In the genomic region with DNA sequence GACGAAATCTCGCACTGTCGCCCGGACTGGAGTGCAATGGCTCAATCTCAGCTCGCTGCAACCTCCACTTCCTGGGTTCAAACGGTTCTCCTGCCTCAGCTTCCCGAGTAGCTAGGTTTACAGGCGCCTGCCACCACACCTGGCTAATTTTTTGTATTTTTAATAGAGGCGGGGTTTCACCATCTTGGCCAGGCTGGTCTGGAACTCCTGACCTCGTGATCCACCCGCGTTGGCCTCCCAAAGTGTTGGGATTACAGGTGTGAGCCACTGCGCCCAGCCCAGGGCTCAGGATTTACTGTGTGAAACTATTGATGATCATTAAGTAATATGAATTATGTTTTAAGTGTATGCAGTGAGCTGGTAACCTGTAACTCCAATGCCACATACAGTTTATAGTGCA, we compare ENCODE assay signal across 8 cellular contexts. TPM values are rescaled to one million over a fixed set of nuclear protein-coding genes. Genes with fewer than 3 reads are reported as not detected.
DNase-seq lines count a peak whose midpoint lies in the region; ATAC-seq, FAIRE-seq and TF ChIP-seq lines count a peak whose summit lies in the region.
"Not testable (repeated sequence)": the region's sequence is repeated elsewhere in the genome, so short reads cannot be mapped to it uniquely, and the experiment has no call there.

No MANE protein-coding gene starts in this region.

- not testable (repeated sequence) for H3K27ac ChIP-seq in HEK293 (ENCODE audit: extremely low read depth, low read depth, low read length); PC-3 (ENCODE audit: low read length); keratinocyte (ENCODE audit: control insufficient read depth, insufficient read depth, low read length)
- H3K27ac ChIP-seq in epithelial cell of prostate (peak overlapping the region; percentile 94), thymus (ENCODE audit: low read depth) (peak overlapping the region; percentile 58)

- dilution Hi-C loops in keratinocyte (cut with MboI; ENCODE audit: extremely low pct_ligation_motif_present, low sequenced_read_pairs), result not testable (repeated sequence)

- intact Hi-C loops in PC-3 (cut with micrococcal nuclease), result loop anchor here (5.0 kb wide), 1 partner anchor 103 kb away; a partner anchor contains a TSS

- not testable (repeated sequence) for H3K9me3 ChIP-seq in HEK293 (ENCODE audit: control insufficient read depth, insufficient read depth, low read depth, low read length); PC-3 (ENCODE audit: low read length); adipocyte (ENCODE audit: control insufficient read depth, low read length); keratinocyte (ENCODE audit: control insufficient read depth, low read depth, low read length); thymus (ENCODE audit: control insufficient read depth)

- not testable (repeated sequence) for H3K9me2 ChIP-seq in PC-3 (replicated peaks; ENCODE audit: low read length)

- H3K4me1 ChIP-seq in HEK293 (ENCODE audit: control insufficient read depth, insufficient read depth, low read length) (peaks cover 12% of the 10 kb centered on the region), PC-3 (ENCODE audit: insufficient read depth, low read length) (peaks cover 32% of the 10 kb centered on the region), adipocyte (ENCODE audit: control insufficient read depth, insufficient read depth, low read length) (peaks cover 35% of the 10 kb centered on the region), keratinocyte (ENCODE audit: control insufficient read depth, extremely low read depth, insufficient read depth, low read length) (peaks cover 15% of the 10 kb centered on the region), thymus (ENCODE audit: control insufficient read depth, insufficient read depth, low read length) (peaks cover 10% of the 10 kb centered on the region)

- not testable (repeated sequence) for DNase-seq in BJ (ENCODE audit: low read depth); PC-3; adipocyte (ENCODE audit: low read depth); epithelial cell of prostate (ENCODE audit: low read depth, low spot score); keratinocyte (ENCODE audit: low read depth, low spot score)
- DNase-seq in osteocyte (ENCODE audit: extremely low spot score, unreplicated experiment), result peak; percentile 56

- H3K36me3 ChIP-seq in BJ (ENCODE audit: control insufficient read depth, insufficient read depth, low read length); adipocyte (ENCODE audit: control insufficient read depth, insufficient read depth, low read length, severe bottlenecking); thymus (ENCODE audit: control insufficient read depth, insufficient read depth): not testable (repeated sequence)
- peaks cover 29 to 40% of the 10 kb centered on the region in 2 experiments for H3K36me3 ChIP-seq in HEK293 (ENCODE audit: control insufficient read depth in 2 of 2, insufficient read depth in 1 of 2, low read length in 2 of 2)
- peaks cover 28% of the 10 kb centered on the region for H3K36me3 ChIP-seq in PC-3 (ENCODE audit: low read depth, low read length)
- peaks cover 5 to 14% of the 10 kb centered on the region in 2 experiments for H3K36me3 ChIP-seq in keratinocyte (ENCODE audit: control insufficient read depth in 2 of 2, extremely low read depth in 1 of 2, insufficient read depth in 2 of 2, low read length in 2 of 2)

- H3K4me2 ChIP-seq in PC-3 (ENCODE audit: low read length) (peak overlapping the region; percentile 90), keratinocyte (ENCODE audit: control insufficient read depth, extremely low read depth, insufficient read depth, low read depth, low read length) (peak overlapping the region; percentile 70)

- H3K9me3 Mint-ChIP-seq in osteocyte (ENCODE audit: unreplicated experiment), result not testable (repeated sequence)

- H3K4me1 Mint-ChIP-seq in osteocyte (ENCODE audit: unreplicated experiment), result peaks cover 37% of the 10 kb centered on the region

- POLR2A ChIA-PET in BJ (lab: Charles Lee), result not testable (repeated sequence)
- POLR2A ChIA-PET in HEK293 (lab: Yijun Ruan, JAX), result interaction anchor here (0.6 to 2.9 kb wide), 10 partner anchors 16 to 332 kb away, joined by 3 to 38 read pairs (median 5); a partner anchor contains a TSS
- POLR2A ChIA-PET in PC-3 (lab: Charles Lee; ENCODE audit: unreplicated experiment), result interaction anchor here (0.7 kb wide), 1 partner anchor 159 kb away, joined by 16 read pairs; no protein-coding TSS in a partner anchor

- not testable (repeated sequence) for H2AFZ ChIP-seq in PC-3 (ENCODE audit: low read length); keratinocyte (ENCODE audit: control insufficient read depth, low read length)

- peaks cover 47% of the 10 kb centered on the region for H4K20me1 ChIP-seq in PC-3 (ENCODE audit: low read length)
- H4K20me1 ChIP-seq in keratinocyte (ENCODE audit: control insufficient read depth, extremely low read depth, insufficient read depth, low read length), result not testable (repeated sequence)

- not testable (repeated sequence) for BruUV-seq in PC-3 (replicated peaks; lab: Mats Ljungman, UMichigan)

- TF ChIP-seq CTCF in BJ (IDR thresholded peaks at IDR 0.05; ENCODE audit: insufficient read depth, low read depth, low read length); HEK293 (tag by site-specific recombination; IDR thresholded peaks at IDR 0.05); PC-3 (conservative IDR thresholded peaks at IDR 0.05; ENCODE audit: low read depth, low read length); keratinocyte (optimal IDR thresholded peaks at IDR 0.05 in 1 of 3, IDR thresholded peaks at IDR 0.05 in 1 of 3, conservative IDR thresholded peaks at IDR 0.05 in 1 of 3; ENCODE audit: extremely low read depth in 1 of 3, insufficient read depth in 2 of 3, low read length in 3 of 3); osteocyte (IDR thresholded peaks at IDR 0.05): not testable (repeated sequence)

- not testable (repeated sequence) for H3K27me3 ChIP-seq in BJ (ENCODE audit: control insufficient read depth, insufficient read depth, low read length); PC-3 (ENCODE audit: low read length); adipocyte (replicated peaks; ENCODE audit: control insufficient read depth, insufficient read depth, low read length); keratinocyte (ENCODE audit: control insufficient read depth, extremely low read depth, insufficient read depth, low read length); thymus (ENCODE audit: control insufficient read depth, insufficient read depth)

- not testable (repeated sequence) for ATAC-seq in PC-3

- FAIRE-seq in keratinocyte (lab: Jason Lieb, UNC), result not testable (repeated sequence)

- not testable (repeated sequence) for H3K27me3 Mint-ChIP-seq in osteocyte (ENCODE audit: unreplicated experiment)

- 61% methylated on average over 13 of the region's 13 CpGs for WGBS in thymus

- H3F3A ChIP-seq in PC-3 (ENCODE audit: low read length, unreplicated experiment), result not testable (repeated sequence)

- not testable (repeated sequence) for H3K9me1 ChIP-seq in keratinocyte (ENCODE audit: control insufficient read depth, extremely low read depth, insufficient read depth, low read length)

- H3K9ac ChIP-seq in PC-3 (ENCODE audit: low read length) (peak overlapping the region; percentile 91), adipocyte (ENCODE audit: low read length) (peak overlapping the region; percentile 96), keratinocyte (ENCODE audit: control insufficient read depth, extremely low read depth, insufficient read depth, low read length) (peak overlapping the region; percentile 90)

- H3K4me3 ChIP-seq in BJ (ENCODE audit: low read depth, low read length) (peak overlapping the region; percentile 87), HEK293 (ENCODE audit: low read depth, low read length) (peak overlapping the region; percentile 76), PC-3 (ENCODE audit: low read length) (peak overlapping the region; percentile 78), adipocyte (ENCODE audit: low read length) (peak overlapping the region; percentile 94), keratinocyte (ENCODE audit: control insufficient read depth in 2 of 3, extremely low read depth in 1 of 3, insufficient read depth in 2 of 3, low read depth in 1 of 3, low read length in 3 of 3) (peak overlapping the region; percentile 68 to 82 (median 77)), thymus (ENCODE audit: low read length) (peak overlapping the region; percentile 81)

- H3K36me3 Mint-ChIP-seq in osteocyte (ENCODE audit: unreplicated experiment), result not testable (repeated sequence)

- peaks cover 74% of the 10 kb centered on the region for H3K79me2 ChIP-seq in PC-3 (ENCODE audit: low read length)
- peaks cover 60% of the 10 kb centered on the region for H3K79me2 ChIP-seq in keratinocyte (ENCODE audit: control insufficient read depth, insufficient read depth, low read length)

- H3K4me3 Mint-ChIP-seq in osteocyte (ENCODE audit: unreplicated experiment), result not testable (repeated sequence)

- CTCF ChIA-PET in BJ (lab: Yijun Ruan, JAX) (interaction anchor here (0.7 to 6.3 kb wide), 5 partner anchors 10 to 303 kb away, joined by 3 to 62 read pairs (median 11); no protein-coding TSS in a partner anchor), HEK293 (lab: Yijun Ruan, JAX) (interaction anchor here (0.6 to 25.5 kb wide), 20 partner anchors 9 to 313 kb away, joined by 3 to 567 read pairs (median 4); no protein-coding TSS in a partner anchor)
- CTCF ChIA-PET in PC-3 (lab: Charles Lee), result not testable (repeated sequence)

- H3K27ac Mint-ChIP-seq in osteocyte (ENCODE audit: unreplicated experiment), result not testable (repeated sequence)

RNA-seq across cellular contexts. Expression of a gene that starts 1.5 kb away (rescaled TPM):
- polyA plus RNA-seq in BJ (2011; rRNA removed), result 250 and 272 TPM in 2 replicates
- 67.8 and 76.8 TPM in 2 replicates for polyA minus RNA-seq in BJ (2011; rRNA and poly(A)+ RNA removed)
- 241 and 306 TPM in 2 replicates for total RNA-seq in PC-3 (2014; rRNA removed)
- polyA plus RNA-seq in keratinocyte, result 220 to 441 TPM (median 254 TPM) in 3 replicates
- polyA plus RNA-seq in keratinocyte (2011; ENCODE audit: low read depth), result 51.0 TPM
- polyA plus RNA-seq in keratinocyte (2011; cell fraction: cytosol; rRNA removed), result 220 and 427 TPM in 2 replicates
- polyA plus RNA-seq in keratinocyte (2011; cell fraction: nucleus; rRNA removed), result 101 and 152 TPM in 2 replicates
- 135 and 194 TPM in 2 replicates for polyA plus RNA-seq in keratinocyte (2012; ENCODE audit: low replicate concordance)
- polyA minus RNA-seq in keratinocyte, result 44.3 to 91.9 TPM (median 51.3 TPM) in 3 replicates
- polyA minus RNA-seq in keratinocyte (2011; cell fraction: cytosol; rRNA and poly(A)+ RNA removed), result 143 TPM
- polyA minus RNA-seq in keratinocyte (2011; cell fraction: nucleus; rRNA and poly(A)+ RNA removed), result 17.2 and 28.7 TPM in 2 replicates
- 213 and 221 TPM in 2 replicates for total RNA-seq in osteocyte
- polyA plus RNA-seq in thymus, result 362 TPM

RNA-seq across cellular contexts. Expression of a gene that starts 30.8 kb away (rescaled TPM):
- polyA plus RNA-seq in BJ (2011; rRNA removed) (17.9 and 34.3 TPM in 2 replicates), keratinocyte (4.7 to 12.1 TPM (median 6.4 TPM) in 3 replicates), thymus (13.3 TPM)
- polyA minus RNA-seq in BJ (2011; rRNA and poly(A)+ RNA removed), result 10.4 and 16.2 TPM in 2 replicates
- total RNA-seq in PC-3 (2014; rRNA removed) (54.6 and 69.2 TPM in 2 replicates), osteocyte (30.3 and 32.3 TPM in 2 replicates)
- polyA plus RNA-seq in keratinocyte (2011; ENCODE audit: low read depth), result 2.0 TPM
- polyA plus RNA-seq in keratinocyte (2011; cell fraction: cytosol; rRNA removed), result 6.2 and 6.9 TPM in 2 replicates
- polyA plus RNA-seq in keratinocyte (2011; cell fraction: nucleus; rRNA removed), result 11.5 and 16.9 TPM in 2 replicates
- 12.5 and 13.9 TPM in 2 replicates for polyA plus RNA-seq in keratinocyte (2012; ENCODE audit: low replicate concordance)
- 3.5 to 10.1 TPM (median 4.1 TPM) in 3 replicates for polyA minus RNA-seq in keratinocyte
- 3.8 TPM for polyA minus RNA-seq in keratinocyte (2011; cell fraction: cytosol; rRNA and poly(A)+ RNA removed)
- polyA minus RNA-seq in keratinocyte (2011; cell fraction: nucleus; rRNA and poly(A)+ RNA removed), result 5.6 and 6.6 TPM in 2 replicates
